10 cellular contexts compared by ENCODE assay signal in genomic region chr5:40831346-40832210, GRCh38. TPM values are rescaled to one million over a fixed set of nuclear protein-coding genes. Genes with fewer than 3 reads are reported as not detected.
A peak's percentile ranks its signal among the peaks of the same experiment; 100 is the strongest.
DNase-seq lines count a peak whose midpoint lies in the region; ATAC-seq, FAIRE-seq and TF ChIP-seq lines count a peak whose summit lies in the region.
"Had no signal": no experiment of that assay in that cellular context is flagged by ENCODE, and none has a peak within 500 bp of the region (broad histone marks: within the 10 kb centered on the region; RNA-seq: fewer than 3 reads in every experiment).

No MANE protein-coding gene starts in this region.

- H3K4me3 Mint-ChIP-seq in activated T-cell treated with anti-CD3 and anti-CD28 coated beads, Interleukin-2, amount 50 U/mL, for 24 hours, result peak overlapping the region; percentile 100
- H3K4me3 Mint-ChIP-seq in IgD-negative memory B cell (peak overlapping the region in 1 of 4 donors; percentile 90), astrocyte (ENCODE audit: unreplicated experiment) (peak overlapping the region; percentile 99)

- peaks cover 60% of the 10 kb centered on the region for H3K79me2 ChIP-seq in astrocyte (ENCODE audit: insufficient read depth, low read length)

- peak overlapping the region; percentile 100 for H3K27ac Mint-ChIP-seq in activated T-cell treated with anti-CD3 and anti-CD28 coated beads, Interleukin-2, amount 50 U/mL, for 24 hours
- peak overlapping the region in 2 of 3 donors; percentile 19 to 82 for H3K27ac Mint-ChIP-seq in IgD-negative memory B cell
- H3K27ac Mint-ChIP-seq in astrocyte (ENCODE audit: unreplicated experiment), result peak overlapping the region; percentile 71

- intact Hi-C loops in ascending aorta (cut with DNase I), result loop anchor here (10.0 kb wide), 1 partner anchor 1073 kb away; the partner anchor contains the start of gene RIMOC1

- H3K4me1 ChIP-seq in astrocyte (ENCODE audit: insufficient read depth, low read length) (peaks cover 29% of the 10 kb centered on the region), skeletal muscle satellite cell (ENCODE audit: control insufficient read depth, insufficient read depth, low read length) (peaks cover 36% of the 10 kb centered on the region), ascending aorta (peaks cover 4 to 15% of the 10 kb centered on the region in 2 donors)

- no peak overlapping the region for H2AFZ ChIP-seq in astrocyte (ENCODE audit: low read depth, low read length)

- H3K36me3 Mint-ChIP-seq in activated T-cell treated with anti-CD3 and anti-CD28 coated beads, Interleukin-2, amount 50 U/mL, for 24 hours (ENCODE audit: low read depth), result peaks cover 91% of the 10 kb centered on the region
- peaks cover 15% of the 10 kb centered on the region for H3K36me3 Mint-ChIP-seq in IgD-negative memory B cell
- H3K36me3 Mint-ChIP-seq in astrocyte (ENCODE audit: low read depth, unreplicated experiment), result peaks cover 49% of the 10 kb centered on the region

- H3K27ac ChIP-seq in astrocyte (ENCODE audit: low read depth, low read length) (peak overlapping the region; percentile 11), ascending aorta (no peak overlapping the region)

- no peaks in the 10 kb centered on the region for H3K27me3 Mint-ChIP-seq in activated T-cell treated with anti-CD3 and anti-CD28 coated beads, Interleukin-2, amount 50 U/mL, for 24 hours
- H3K27me3 Mint-ChIP-seq in IgD-negative memory B cell (no peaks in the 10 kb centered on the region), astrocyte (ENCODE audit: low read depth, unreplicated experiment) (no peaks in the 10 kb centered on the region)

- no peak for ATAC-seq in HG03457 (IDR thresholded peaks at IDR 0.05; ENCODE audit: unreplicated experiment)

- H3K27me3 ChIP-seq in astrocyte (ENCODE audit: insufficient read depth, low read length) (no peaks in the 10 kb centered on the region), skeletal muscle satellite cell (ENCODE audit: control insufficient read depth, insufficient read depth, low read length) (no peaks in the 10 kb centered on the region), ascending aorta (no peaks in the 10 kb centered on the region)

- H3K36me3 ChIP-seq in astrocyte (ENCODE audit: insufficient read depth, low read length), result peaks cover 71% of the 10 kb centered on the region
- peaks cover 83% of the 10 kb centered on the region for H3K36me3 ChIP-seq in skeletal muscle satellite cell (ENCODE audit: insufficient read depth, low read length)
- H3K36me3 ChIP-seq in ascending aorta, result peaks cover 66 to 67% of the 10 kb centered on the region in 2 donors

- no peaks in the 10 kb centered on the region for H3K9me3 ChIP-seq in astrocyte (ENCODE audit: insufficient read depth, low read depth, low read length)
- no peaks in the 10 kb centered on the region for H3K9me3 ChIP-seq in skeletal muscle satellite cell (replicated peaks; ENCODE audit: low read length)
- H3K9me3 ChIP-seq in ascending aorta, result no peaks in the 10 kb centered on the region

- H3K9me3 Mint-ChIP-seq in activated T-cell treated with anti-CD3 and anti-CD28 coated beads, Interleukin-2, amount 50 U/mL, for 24 hours, result no peaks in the 10 kb centered on the region
- H3K9me3 Mint-ChIP-seq in IgD-negative memory B cell (peaks cover 0 to 2% (median 0%) of the 10 kb centered on the region in 3 donors), astrocyte (ENCODE audit: unreplicated experiment) (no peaks in the 10 kb centered on the region)

- H3K4me2 ChIP-seq in astrocyte (ENCODE audit: low read length) (peak overlapping the region; percentile 90), skeletal muscle satellite cell (ENCODE audit: low read length) (peak overlapping the region; percentile 87)

- H4K20me1 ChIP-seq in astrocyte (ENCODE audit: insufficient read depth, low read length), result peaks cover 83% of the 10 kb centered on the region

- no peak for TF ChIP-seq CTCF in astrocyte (IDR thresholded peaks at IDR 0.05; ENCODE audit: insufficient read depth, low read depth, low read length)
- no peak for TF ChIP-seq CTCF in ascending aorta (IDR thresholded peaks at IDR 0.05)

- H3K9ac ChIP-seq in astrocyte (ENCODE audit: low read length), result peak overlapping the region; percentile 99
- no peak overlapping the region for H3K9ac ChIP-seq in skeletal muscle satellite cell (ENCODE audit: low read depth, low read length)

- FAIRE-seq in astrocyte (lab: Jason Lieb, UNC), result no peak
- FAIRE-seq: urothelium cell line had no signal

- in situ Hi-C loops in KBM-7 (cut with MboI; ENCODE audit: low pct_unique_long_range_greater_than_20kb, low sequenced_read_pairs), result no loop called here

- H3K4me3 ChIP-seq in astrocyte (ENCODE audit: insufficient read depth, low read depth, low read length), result peak overlapping the region; percentile 6
- no peak overlapping the region for H3K4me3 ChIP-seq in skeletal muscle satellite cell (ENCODE audit: low read length)
- no peak overlapping the region for H3K4me3 ChIP-seq in ascending aorta

- DNase-seq in activated T-cell treated with anti-CD3 and anti-CD28 coated beads, Interleukin-2, amount 50 U/mL, for 24 hours, result no peak
- no peak for DNase-seq in activated T-cell treated with anti-CD3 and anti-CD28 coated beads, Interleukin-2, amount 50 U/mL, for 1 hour
- no peak for DNase-seq in astrocyte (ENCODE audit: low read depth)
- DNase-seq in KBM-7, result no peak
- no peak for DNase-seq in ascending aorta (ENCODE audit: low spot score in 2 of 2)
- DNase-seq: NCI-H526 treated with DMSO at 0.1 percent for 48 hours had no signal

- H3K4me1 Mint-ChIP-seq in activated T-cell treated with anti-CD3 and anti-CD28 coated beads, Interleukin-2, amount 50 U/mL, for 24 hours (ENCODE audit: low read depth), result peaks cover 69% of the 10 kb centered on the region
- H3K4me1 Mint-ChIP-seq in IgD-negative memory B cell, result peaks cover 28 to 45% (median 42%) of the 10 kb centered on the region in 3 donors
- peaks cover 40% of the 10 kb centered on the region for H3K4me1 Mint-ChIP-seq in astrocyte (ENCODE audit: low read depth, unreplicated experiment)

RNA-seq across cellular contexts. Expression of gene RPL37, which starts 3.4 kb away (rescaled TPM):
- 2,785 TPM for polyA plus RNA-seq in IgD-negative memory B cell
- total RNA-seq in astrocyte, result 981 and 1,090 TPM in 2 replicates
- total RNA-seq in skeletal muscle satellite cell (2012; rRNA removed), result 239 and 574 TPM in 2 replicates
- 22.1 TPM for total RNA-seq in ascending aorta

RNA-seq across cellular contexts. Expression of gene CARD6, which starts 9.6 kb away (rescaled TPM):
- 0.93 TPM for polyA plus RNA-seq in IgD-negative memory B cell
- total RNA-seq in astrocyte (0.96 and 1.0 TPM in 2 replicates), ascending aorta (8.2 TPM)
- total RNA-seq in skeletal muscle satellite cell (2012; rRNA removed), result 10.6 and 15.3 TPM in 2 replicates

RNA-seq across cellular contexts. Expression of gene PRKAA1, which starts 33.4 kb away (rescaled TPM):
- polyA plus RNA-seq in IgD-negative memory B cell, result 35.7 TPM
- total RNA-seq in astrocyte (65.6 and 70.3 TPM in 2 replicates), ascending aorta (90.3 TPM)
- total RNA-seq in skeletal muscle satellite cell (2012; rRNA removed), result 80.8 and 88.5 TPM in 2 replicates

Comparison
In these comparisons a context has a peak if more than half of its experiments do, and no peak if none do; other contexts are left out.
1. RNA of gene RPL37, which starts 3.4 kb away (total RNA-seq): 981 to 1,090 TPM in astrocyte; 22.1 TPM in ascending aorta (single experiment); every median in the first group is over 10 times any median in the second.
2. Peak in every context shown above with its lines, with median percentiles within 50 percentile points of each other: H3K27ac Mint-ChIP-seq.